ENCODE assay signal across 8 cellular contexts in genomic region chr6:3118353-3119039, GRCh38. TPM values are rescaled to one million over a fixed set of nuclear protein-coding genes. Genes with fewer than 3 reads are reported as not detected.
DNase-seq lines count a peak whose midpoint lies in the region; ATAC-seq, FAIRE-seq and TF ChIP-seq lines count a peak whose summit lies in the region.

TSS of gene BPHL (plus strand) at chr6:3118711. CDS start at chr6:3118741, 30 bp downstream.

- in situ Hi-C loops in astrocyte of the cerebellum (cut with HindIII; ENCODE audit: low sequenced_read_pairs) = no loop called here

- intact Hi-C loops in vagina (cut with DNase I) = no loop called here

- TF ChIP-seq POLR2A in vagina (IDR thresholded peaks at IDR 0.05) = peak; percentile 12 to 82

- H3K9ac ChIP-seq in rectal smooth muscle tissue (ENCODE audit: low read length) = peak within 1 kb of the TSS; percentile 5

- peak; percentile 90 for FAIRE-seq in GM18507 (lab: Jason Lieb, UNC)

- peak; percentile 84 for ATAC-seq in HG02973 (IDR thresholded peaks at IDR 0.05; ENCODE audit: unreplicated experiment)

- H3K4me3 ChIP-seq in astrocyte of the cerebellum (ENCODE audit: low read depth, low read length) = peak within 1 kb of the TSS; percentile 76
- H3K4me3 ChIP-seq in rectal smooth muscle tissue (ENCODE audit: low read length) = peak within 1 kb of the TSS; percentile 72
- peak within 1 kb of the TSS; percentile 74 to 92 for H3K4me3 ChIP-seq in vagina

- H3K27me3 ChIP-seq in rectal smooth muscle tissue (ENCODE audit: control insufficient read depth, insufficient read depth, low read length) (no peaks in the 10 kb centered on the region), vagina (no peaks in the 10 kb centered on the region)

- peaks cover 10% of the 10 kb centered on the region for H3K4me1 ChIP-seq in rectal smooth muscle tissue (ENCODE audit: control insufficient read depth, insufficient read depth, low read length)
- H3K4me1 ChIP-seq in vagina = peaks cover 20% of the 10 kb centered on the region

- H3K36me3 ChIP-seq in rectal smooth muscle tissue (ENCODE audit: control insufficient read depth, insufficient read depth, low read length) = peaks cover 5% of the 10 kb centered on the region
- peaks cover 0 to 12% of the 10 kb centered on the region in 2 donors for H3K36me3 ChIP-seq in vagina

- no peak for TF ChIP-seq CTCF in astrocyte of the cerebellum (IDR thresholded peaks at IDR 0.05; ENCODE audit: low read depth, low read length, missing control alignments)
- no peak for TF ChIP-seq CTCF in vagina (IDR thresholded peaks at IDR 0.05)

- no peaks in the 10 kb centered on the region for H3K9me3 ChIP-seq in vagina

- peak within 1 kb of the TSS; percentile 98 for H3K27ac ChIP-seq in rectal smooth muscle tissue (ENCODE audit: low read depth, low read length)
- peak within 1 kb of the TSS; percentile 80 for H3K27ac ChIP-seq in vagina

- peak; percentile 98 for DNase-seq in GM18507 (ENCODE audit: extremely low spot score, insufficient read length, low read depth)
- DNase-seq in NCI-H1930 (lab: John Stamatoyannopoulos, UW) = peak; percentile 85 to 94
- DNase-seq in T-helper 22 cell (ENCODE audit: low read depth) = peak; percentile 98
- DNase-seq in astrocyte of the cerebellum (ENCODE audit: low read depth) = peak; percentile 76
- peak; percentile 99 for DNase-seq in hepatic stellate cell (ENCODE audit: low spot score)
- peak; percentile 95 to 98 for DNase-seq in vagina (ENCODE audit: extremely low spot score in 2 of 2)

RNA-seq across cellular contexts. Expression of gene BPHL, which starts in this region (rescaled TPM):
- 10.3 TPM for total RNA-seq in vagina

Comparison
In these comparisons a context has a peak if more than half of its experiments do, and no peak if none do; other contexts are left out.
1. Peak in every context shown above with its lines: DNase-seq, ATAC-seq, H3K4me3 ChIP-seq and H3K27ac ChIP-seq.